Comparison of ENCODE assay signal across 9 cellular contexts in the genomic region with DNA sequence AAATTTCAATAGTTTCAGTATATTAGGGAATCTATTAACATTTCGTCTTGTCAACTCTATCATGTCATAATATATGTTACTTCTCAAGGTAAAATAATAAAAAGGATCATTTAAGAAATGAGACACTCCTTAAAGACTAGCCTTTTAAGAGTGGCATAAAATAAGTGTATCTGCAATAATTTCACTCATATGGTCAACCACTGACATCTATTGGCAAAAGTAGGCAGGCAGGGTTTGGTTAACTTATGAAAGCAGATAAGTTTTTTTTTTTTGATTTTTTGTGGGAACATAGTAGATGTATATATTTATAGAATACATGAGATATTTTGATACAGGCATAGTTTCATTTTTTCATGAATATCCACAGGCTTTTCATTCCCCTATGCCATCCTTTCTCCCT. TPM values are rescaled to one million over a fixed set of nuclear protein-coding genes. Genes with fewer than 3 reads are reported as not detected.
A peak's percentile ranks its signal among the peaks of the same experiment; 100 is the strongest.
DNase-seq lines count a peak whose midpoint lies in the region; ATAC-seq and TF ChIP-seq lines count a peak whose summit lies in the region.
"Had no signal": no experiment of that assay in that cellular context is flagged by ENCODE, and none has a peak within 500 bp of the region (broad histone marks: within the 10 kb centered on the region; RNA-seq: fewer than 3 reads in every experiment).

No MANE protein-coding gene starts in this region.

- H3K4me3 ChIP-seq in Loucy (ENCODE audit: low read length, poor library complexity, severe bottlenecking), result no peak overlapping the region
- H3K4me3 ChIP-seq in lower lobe of right lung, result no peak overlapping the region
- H3K4me3 ChIP-seq in effector memory CD4-positive, alpha-beta T cell (ENCODE audit: insufficient read depth, low read depth, low read length, poor library complexity, severe bottlenecking), result no peak overlapping the region

- H3K27me3 ChIP-seq in Loucy (ENCODE audit: insufficient read depth, low read length, poor library complexity, severe bottlenecking) (no peaks in the 10 kb centered on the region), lower lobe of right lung (ENCODE audit: low read depth) (no peaks in the 10 kb centered on the region)
- H3K27me3 ChIP-seq in effector memory CD4-positive, alpha-beta T cell (replicated peaks; ENCODE audit: control insufficient read depth, insufficient read depth, low read length, poor library complexity, severe bottlenecking), result no peaks in the 10 kb centered on the region

- H3K36me3 ChIP-seq in Loucy (ENCODE audit: insufficient read depth, low read length), result no peaks in the 10 kb centered on the region
- H3K36me3 ChIP-seq in lower lobe of right lung, result no peaks in the 10 kb centered on the region
- H3K36me3 ChIP-seq in effector memory CD4-positive, alpha-beta T cell (ENCODE audit: control insufficient read depth, insufficient read depth, low read length), result no peaks in the 10 kb centered on the region

- H3K27ac Mint-ChIP-seq in T-helper 2 cell treated with Interferon-gamma antibody and Interleukin-4, amounts not matched to agents 5 μg/mL and 100 μg/mL, for 36 hours, result no peak overlapping the region
- H3K27ac Mint-ChIP-seq in naive thymus-derived CD8-positive, alpha-beta T cell, result no peak overlapping the region

- no peaks in the 10 kb centered on the region for H3K79me2 ChIP-seq in Loucy (ENCODE audit: insufficient read depth, low read length)

- peaks cover 7% of the 10 kb centered on the region for H3K9me3 Mint-ChIP-seq in T-helper 2 cell treated with Interferon-gamma antibody and Interleukin-4, amounts not matched to agents 5 μg/mL and 100 μg/mL, for 36 hours
- H3K9me3 Mint-ChIP-seq in naive thymus-derived CD8-positive, alpha-beta T cell, result peaks cover 0 to 32% (median 11%) of the 10 kb centered on the region in 9 donors

- peaks cover 12% of the 10 kb centered on the region; the same call in 1 of the 2 replicates for H3K9me3 ChIP-seq in Loucy (ENCODE audit: insufficient read depth, low read depth, low read length)
- peaks cover 7% of the 10 kb centered on the region for H3K9me3 ChIP-seq in lower lobe of right lung
- H3K9me3 ChIP-seq in effector memory CD4-positive, alpha-beta T cell (ENCODE audit: control insufficient read depth, low read length), result no peaks in the 10 kb centered on the region

- no peaks in the 10 kb centered on the region for H4K20me1 ChIP-seq in Loucy (ENCODE audit: insufficient read depth, low read length, poor library complexity, severe bottlenecking)

- TF ChIP-seq CTCF in Loucy (conservative IDR thresholded peaks at IDR 0.05; ENCODE audit: low read length) (peak; percentile 85), lower lobe of right lung (IDR thresholded peaks at IDR 0.05) (peak; percentile 23)

- no peaks in the 10 kb centered on the region for H3F3A ChIP-seq in Loucy (ENCODE audit: low read depth)

- no peaks in the 10 kb centered on the region for H3K4me1 Mint-ChIP-seq in T-helper 2 cell treated with Interferon-gamma antibody and Interleukin-4, amounts not matched to agents 5 μg/mL and 100 μg/mL, for 36 hours (ENCODE audit: low read depth)
- H3K4me1 Mint-ChIP-seq in naive thymus-derived CD8-positive, alpha-beta T cell, result no peaks in the 10 kb centered on the region

- no peaks in the 10 kb centered on the region for H3K9me2 ChIP-seq in Loucy (replicated peaks; ENCODE audit: low read depth, low read length)

- H3K27me3 Mint-ChIP-seq in T-helper 2 cell treated with Interferon-gamma antibody and Interleukin-4, amounts not matched to agents 5 μg/mL and 100 μg/mL, for 36 hours (ENCODE audit: low read depth), result no peaks in the 10 kb centered on the region
- H3K27me3 Mint-ChIP-seq in naive thymus-derived CD8-positive, alpha-beta T cell, result no peaks in the 10 kb centered on the region

- no peak for ATAC-seq in lower lobe of right lung
- no peak for ATAC-seq in GM18870 (IDR thresholded peaks at IDR 0.05; ENCODE audit: unreplicated experiment)
- ATAC-seq in naive thymus-derived CD8-positive, alpha-beta T cell, result no peak

- H3K4me2 ChIP-seq in Loucy (ENCODE audit: low read depth, low read length, poor library complexity, severe bottlenecking), result no peak overlapping the region

- POLR2A ChIA-PET in naive thymus-derived CD8-positive, alpha-beta T cell (lab: Charles Lee), result no interaction called here

- H2AFZ ChIP-seq in Loucy (ENCODE audit: low read length), result no peak overlapping the region

- H3K36me3 Mint-ChIP-seq in T-helper 2 cell treated with Interferon-gamma antibody and Interleukin-4, amounts not matched to agents 5 μg/mL and 100 μg/mL, for 36 hours (ENCODE audit: low read depth), result no peaks in the 10 kb centered on the region
- H3K36me3 Mint-ChIP-seq in naive thymus-derived CD8-positive, alpha-beta T cell, result peaks cover 0 to 9% (median 3%) of the 10 kb centered on the region in 3 donors

- peak; percentile 37 for DNase-seq in EL
- DNase-seq in amniotic epithelial cell (ENCODE audit: low read depth), result peak; percentile 65
- DNase-seq in lower lobe of right lung, result no peak
- no peak for DNase-seq in T-helper 2 cell treated with Interferon-gamma antibody and Interleukin-4, amounts not matched to agents 5 μg/mL and 100 μg/mL, for 36 hours (ENCODE audit: low spot score)
- no peak for DNase-seq in effector memory CD4-positive, alpha-beta T cell
- no peak for DNase-seq in naive thymus-derived CD8-positive, alpha-beta T cell

- no peak overlapping the region for H3K9ac ChIP-seq in Loucy (ENCODE audit: low read depth, low read length, poor library complexity, severe bottlenecking)

- H3K4me3 Mint-ChIP-seq in T-helper 2 cell treated with Interferon-gamma antibody and Interleukin-4, amounts not matched to agents 5 μg/mL and 100 μg/mL, for 36 hours, result no peak overlapping the region
- no peak overlapping the region for H3K4me3 Mint-ChIP-seq in naive thymus-derived CD8-positive, alpha-beta T cell

- intact Hi-C loops in lower lobe of right lung (cut with DNase I), result no loop called here

- no peak overlapping the region for H3K27ac ChIP-seq in lower lobe of right lung
- no peak overlapping the region for H3K27ac ChIP-seq in effector memory CD4-positive, alpha-beta T cell (ENCODE audit: insufficient read depth, low read length, poor library complexity, severe bottlenecking)

- no peaks in the 10 kb centered on the region for H3K4me1 ChIP-seq in Loucy (ENCODE audit: insufficient read depth, low read length, poor library complexity, severe bottlenecking)
- no peaks in the 10 kb centered on the region for H3K4me1 ChIP-seq in lower lobe of right lung
- H3K4me1 ChIP-seq in effector memory CD4-positive, alpha-beta T cell (ENCODE audit: control insufficient read depth, insufficient read depth, low read length, poor library complexity, severe bottlenecking), result no peaks in the 10 kb centered on the region

RNA-seq across cellular contexts. Expression of a gene that starts 5.5 kb away (rescaled TPM):
- total RNA-seq in lower lobe of right lung, result not detected
- not detected for total RNA-seq in naive thymus-derived CD8-positive, alpha-beta T cell
- polyA plus RNA-seq in naive thymus-derived CD8-positive, alpha-beta T cell, result not detected
- total RNA-seq: cardiac septum had no signal

Comparison
In these comparisons a context has a peak if more than half of its experiments do, and no peak if none do; other contexts are left out.
1. DNase-seq: peak in EL (single experiment) and amniotic epithelial cell (single experiment); none in lower lobe of right lung (single experiment), T-helper 2 cell treated with Interferon-gamma antibody and Interleukin-4, amounts not matched to agents 5 μg/mL and 100 μg/mL, for 36 hours (single experiment), effector memory CD4-positive, alpha-beta T cell (0 of 3) and naive thymus-derived CD8-positive, alpha-beta T cell (0 of 10).